ENCODE assay signal across 1 cellular context in the genomic region with DNA sequence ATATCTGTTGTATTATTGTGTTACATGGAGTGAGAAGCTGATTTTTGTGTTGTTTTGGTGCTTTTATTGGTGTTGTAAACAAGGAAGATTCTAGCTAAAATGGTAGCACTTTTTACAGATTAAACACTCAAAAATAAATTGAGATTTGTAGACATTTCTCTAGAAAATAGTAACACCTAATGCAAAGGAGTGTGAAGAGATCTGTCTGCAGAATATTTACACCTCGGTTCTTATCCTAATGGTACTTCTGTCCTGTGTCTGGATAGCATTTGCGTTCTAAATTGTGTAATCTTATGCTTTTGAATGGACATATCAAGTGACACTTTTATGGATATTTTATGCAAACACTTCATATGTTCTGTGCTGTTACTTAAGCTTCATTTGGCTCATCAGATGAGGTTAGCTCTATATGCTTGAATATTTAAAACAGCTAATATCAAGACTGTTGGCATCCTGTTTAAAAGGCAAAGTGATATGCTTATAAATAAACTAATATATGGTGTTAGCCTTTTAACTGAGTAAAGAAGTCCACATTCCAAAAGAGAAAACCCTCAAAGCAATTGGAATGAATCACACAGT.
TF ChIP-seq lines count a peak whose summit lies in the region.

No MANE protein-coding gene starts in this region.

TF ChIP-seq in HEK293, 187 proteins besides CTCF, POLR2A, EP300 and RAD21 (continued from another document):
- TF ChIP-seq, protein P1, sequence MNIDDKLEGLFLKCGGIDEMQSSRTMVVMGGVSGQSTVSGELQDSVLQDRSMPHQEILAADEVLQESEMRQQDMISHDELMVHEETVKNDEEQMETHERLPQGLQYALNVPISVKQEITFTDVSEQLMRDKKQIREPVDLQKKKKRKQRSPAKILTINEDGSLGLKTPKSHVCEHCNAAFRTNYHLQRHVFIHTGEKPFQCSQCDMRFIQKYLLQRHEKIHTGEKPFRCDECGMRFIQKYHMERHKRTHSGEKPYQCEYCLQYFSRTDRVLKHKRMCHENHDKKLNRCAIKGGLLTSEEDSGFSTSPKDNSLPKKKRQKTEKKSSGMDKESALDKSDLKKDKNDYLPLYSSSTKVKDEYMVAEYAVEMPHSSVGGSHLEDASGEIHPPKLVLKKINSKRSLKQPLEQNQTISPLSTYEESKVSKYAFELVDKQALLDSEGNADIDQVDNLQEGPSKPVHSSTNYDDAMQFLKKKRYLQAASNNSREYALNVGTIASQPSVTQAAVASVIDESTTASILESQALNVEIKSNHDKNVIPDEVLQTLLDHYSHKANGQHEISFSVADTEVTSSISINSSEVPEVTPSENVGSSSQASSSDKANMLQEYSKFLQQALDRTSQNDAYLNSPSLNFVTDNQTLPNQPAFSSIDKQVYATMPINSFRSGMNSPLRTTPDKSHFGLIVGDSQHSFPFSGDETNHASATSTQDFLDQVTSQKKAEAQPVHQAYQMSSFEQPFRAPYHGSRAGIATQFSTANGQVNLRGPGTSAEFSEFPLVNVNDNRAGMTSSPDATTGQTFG (tag by site-specific recombination; IDR thresholded peaks at IDR 0.05; ENCODE audit: borderline replicate concordance), result no peak
- TF ChIP-seq KLF16 (tag by site-specific recombination; IDR thresholded peaks at IDR 0.05) (no peak), ZNF184 (tag by site-specific recombination; IDR thresholded peaks at IDR 0.05) (no peak), ZNF350 (tag by site-specific recombination; IDR thresholded peaks at IDR 0.05) (no peak), OSR2 (tag by site-specific recombination; IDR thresholded peaks at IDR 0.05) (peak; percentile 52; the same call in 1 of the 2 replicates)
- TF ChIP-seq, protein P2, sequence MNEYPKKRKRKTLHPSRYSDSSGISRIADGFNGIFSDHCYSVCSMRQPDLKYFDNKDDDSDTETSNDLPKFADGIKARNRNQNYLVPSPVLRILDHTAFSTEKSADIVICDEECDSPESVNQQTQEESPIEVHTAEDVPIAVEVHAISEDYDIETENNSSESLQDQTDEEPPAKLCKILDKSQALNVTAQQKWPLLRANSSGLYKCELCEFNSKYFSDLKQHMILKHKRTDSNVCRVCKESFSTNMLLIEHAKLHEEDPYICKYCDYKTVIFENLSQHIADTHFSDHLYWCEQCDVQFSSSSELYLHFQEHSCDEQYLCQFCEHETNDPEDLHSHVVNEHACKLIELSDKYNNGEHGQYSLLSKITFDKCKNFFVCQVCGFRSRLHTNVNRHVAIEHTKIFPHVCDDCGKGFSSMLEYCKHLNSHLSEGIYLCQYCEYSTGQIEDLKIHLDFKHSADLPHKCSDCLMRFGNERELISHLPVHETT (tag by site-specific recombination; IDR thresholded peaks at IDR 0.05), result no peak
- TF ChIP-seq, protein P3, sequence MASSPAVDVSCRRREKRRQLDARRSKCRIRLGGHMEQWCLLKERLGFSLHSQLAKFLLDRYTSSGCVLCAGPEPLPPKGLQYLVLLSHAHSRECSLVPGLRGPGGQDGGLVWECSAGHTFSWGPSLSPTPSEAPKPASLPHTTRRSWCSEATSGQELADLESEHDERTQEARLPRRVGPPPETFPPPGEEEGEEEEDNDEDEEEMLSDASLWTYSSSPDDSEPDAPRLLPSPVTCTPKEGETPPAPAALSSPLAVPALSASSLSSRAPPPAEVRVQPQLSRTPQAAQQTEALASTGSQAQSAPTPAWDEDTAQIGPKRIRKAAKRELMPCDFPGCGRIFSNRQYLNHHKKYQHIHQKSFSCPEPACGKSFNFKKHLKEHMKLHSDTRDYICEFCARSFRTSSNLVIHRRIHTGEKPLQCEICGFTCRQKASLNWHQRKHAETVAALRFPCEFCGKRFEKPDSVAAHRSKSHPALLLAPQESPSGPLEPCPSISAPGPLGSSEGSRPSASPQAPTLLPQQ (tag by site-specific recombination; IDR thresholded peaks at IDR 0.05), result no peak
TF ChIP-seq in HEK293: peak in this region for 11.
